36 cellular contexts compared by ENCODE assay signal in the genomic region with DNA sequence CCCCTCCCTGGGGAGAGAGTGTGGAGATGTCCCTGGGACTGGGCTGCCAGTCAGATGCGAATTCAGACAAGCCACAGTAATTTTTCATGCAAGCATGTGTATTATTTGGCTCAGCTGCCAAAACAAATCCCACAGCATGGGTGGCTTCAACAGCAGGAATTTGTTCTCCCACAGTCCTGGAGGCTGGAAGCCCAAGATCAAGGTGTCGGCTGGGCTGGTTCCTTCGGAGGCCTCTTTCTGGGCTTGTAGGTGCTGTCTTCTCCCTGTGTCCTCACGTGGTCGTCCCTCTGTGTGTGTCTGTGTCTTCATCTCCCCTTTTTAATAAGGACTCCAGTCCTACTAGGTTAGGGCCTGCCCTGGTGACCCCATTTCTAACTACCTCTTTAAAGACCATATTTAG.
"Had no signal": no experiment of that assay in that cellular context is flagged by ENCODE, and none has a peak within 500 bp of the region (broad histone marks: within the 10 kb centered on the region; RNA-seq: fewer than 3 reads in every experiment).

No MANE protein-coding gene starts in this region.

- H3K27ac ChIP-seq: body of pancreas, brain microvascular endothelial cell, breast epithelium, cardiac muscle cell, VCaP had no signal

- H3K27me3 ChIP-seq: body of pancreas, brain microvascular endothelial cell, cardiac muscle cell had no signal

- H3K4me1 ChIP-seq: breast epithelium had no signal

- H3K36me3 Mint-ChIP-seq: activated CD8-positive, alpha-beta memory T cell treated with anti-CD3 and anti-CD28 coated beads, Interleukin-2, amount 10 ng/mL, durations not matched to agents 7 days and 5 days; activated naive CD4-positive, alpha-beta T cell treated with anti-CD3 and anti-CD28 coated beads, Interleukin-2, amount 10 ng/mL, durations not matched to agents 7 days and 5 days; activated naive CD4-positive, alpha-beta T cell treated with anti-CD3 and anti-CD28 coated beads, Interleukin-2, amount 50 U/mL, for 24 hours; activated naive CD8-positive, alpha-beta T cell; activated naive CD8-positive, alpha-beta T cell treated with anti-CD3 and anti-CD28 coated beads, Interleukin-2, amount 10 ng/mL, durations not matched to agents 7 days and 5 days had no signal

- H3K27ac Mint-ChIP-seq: activated CD4-positive, alpha-beta memory T cell treated with anti-CD3 and anti-CD28 coated beads, Interleukin-2, amount 10 ng/mL, durations not matched to agents 7 days and 5 days; activated CD4-positive, alpha-beta T cell treated with anti-CD3 and anti-CD28 coated beads for 36 hours; activated CD4-positive, alpha-beta T cell treated with anti-CD3 and anti-CD28 coated beads, Interleukin-2, amount 10 ng/mL, durations not matched to agents 7 days and 5 days; activated CD8-positive, alpha-beta memory T cell treated with anti-CD3 and anti-CD28 coated beads, Interleukin-2, amount 10 ng/mL, durations not matched to agents 7 days and 5 days; activated CD8-positive, alpha-beta T cell treated with anti-CD3 and anti-CD28 coated beads, Interleukin-2, amount 10 ng/mL, durations not matched to agents 7 days and 5 days; activated naive CD4-positive, alpha-beta T cell treated with anti-CD3 and anti-CD28 coated beads, Interleukin-2, amount 10 ng/mL, durations not matched to agents 7 days and 5 days; activated naive CD8-positive, alpha-beta T cell; activated naive CD8-positive, alpha-beta T cell treated with anti-CD3 and anti-CD28 coated beads, Interleukin-2, amount 10 ng/mL, durations not matched to agents 7 days and 5 days; activated naive CD8-positive, alpha-beta T cell treated with anti-CD3 and anti-CD28 coated beads, Interleukin-2, amount 50 U/mL, for 24 hours; activated T-cell treated with anti-CD3 and anti-CD28 coated beads, Interleukin-2, amount 50 U/mL, for 24 hours; activated T-helper 2 cell treated with anti-CD3 and anti-CD28 coated beads, Interferon-gamma antibody, Interleukin-2, Interleukin-4, amounts not matched to agents 10 μg/mL and 5 μg/mL and 100 μg/mL, durations not matched to agents 14 hours and 24 hours and 36 hours; T-helper 1 cell treated with Interleukin-12 subunit alpha and Interleukin-12 subunit beta and Interleukin-4 antibody, amounts not matched to agents 30 μg/mL and 1 μg/mL, for 36 hours; T-helper 2 cell treated with Interferon-gamma antibody and Interleukin-4, amounts not matched to agents 5 μg/mL and 100 μg/mL, for 36 hours; WTC11 had no signal

- H3K36me3 ChIP-seq: brain microvascular endothelial cell, breast epithelium, cardiac muscle cell had no signal

- H3K4me1 Mint-ChIP-seq: activated CD4-positive, alpha-beta memory T cell treated with anti-CD3 and anti-CD28 coated beads, Interleukin-2, amount 10 ng/mL, durations not matched to agents 7 days and 5 days; activated CD4-positive, alpha-beta T cell treated with anti-CD3 and anti-CD28 coated beads for 36 hours; activated CD4-positive, alpha-beta T cell treated with anti-CD3 and anti-CD28 coated beads, Interleukin-2, amount 10 ng/mL, durations not matched to agents 7 days and 5 days; activated CD8-positive, alpha-beta memory T cell treated with anti-CD3 and anti-CD28 coated beads, Interleukin-2, amount 10 ng/mL, durations not matched to agents 7 days and 5 days; activated naive CD4-positive, alpha-beta T cell treated with anti-CD3 and anti-CD28 coated beads, Interleukin-2, amount 10 ng/mL, durations not matched to agents 7 days and 5 days; activated naive CD4-positive, alpha-beta T cell treated with anti-CD3 and anti-CD28 coated beads, Interleukin-2, amount 50 U/mL, for 24 hours; activated naive CD8-positive, alpha-beta T cell treated with anti-CD3 and anti-CD28 coated beads, Interleukin-2, amount 10 ng/mL, durations not matched to agents 7 days and 5 days; activated naive CD8-positive, alpha-beta T cell treated with anti-CD3 and anti-CD28 coated beads, Interleukin-2, amount 50 U/mL, for 24 hours; central memory CD8-positive, alpha-beta T cell; WTC11 had no signal

- H3K27me3 Mint-ChIP-seq: activated CD4-positive, alpha-beta memory T cell treated with anti-CD3 and anti-CD28 coated beads, Interleukin-2, amount 10 ng/mL, durations not matched to agents 7 days and 5 days; activated CD4-positive, alpha-beta T cell treated with anti-CD3 and anti-CD28 coated beads, Interleukin-2, amount 10 ng/mL, durations not matched to agents 7 days and 5 days; activated CD8-positive, alpha-beta memory T cell treated with anti-CD3 and anti-CD28 coated beads, Interleukin-2, amount 10 ng/mL, durations not matched to agents 7 days and 5 days; activated naive CD4-positive, alpha-beta T cell treated with anti-CD3 and anti-CD28 coated beads, Interleukin-2, amount 10 ng/mL, durations not matched to agents 7 days and 5 days; activated naive CD4-positive, alpha-beta T cell treated with anti-CD3 and anti-CD28 coated beads, Interleukin-2, amount 50 U/mL, for 24 hours; activated naive CD8-positive, alpha-beta T cell treated with anti-CD3 and anti-CD28 coated beads, Interleukin-2, amount 10 ng/mL, durations not matched to agents 7 days and 5 days had no signal

- DNase-seq: activated CD4-positive, alpha-beta memory T cell treated with anti-CD3 and anti-CD28 coated beads, Interleukin-2, amount 10 ng/mL, durations not matched to agents 7 days and 5 days; activated CD4-positive, alpha-beta T cell treated with anti-CD3 and anti-CD28 coated beads for 1 hour; activated CD4-positive, alpha-beta T cell treated with anti-CD3 and anti-CD28 coated beads for 36 hours; activated CD4-positive, alpha-beta T cell treated with anti-CD3 and anti-CD28 coated beads for 48 hours; activated CD4-positive, alpha-beta T cell treated with anti-CD3 and anti-CD28 coated beads, Interleukin-2, amount 10 ng/mL, durations not matched to agents 7 days and 5 days; activated CD4-positive, alpha-beta T cell treated with anti-CD3 and anti-CD28 coated beads, Interleukin-2, amount 50 U/mL, for 48 hours; activated CD4-positive, CD25-positive, alpha-beta regulatory T cell; activated CD8-positive, alpha-beta memory T cell treated with anti-CD3 and anti-CD28 coated beads for 24 hours; activated CD8-positive, alpha-beta memory T cell treated with anti-CD3 and anti-CD28 coated beads, Interleukin-2, amount 10 ng/mL, durations not matched to agents 7 days and 5 days; activated CD8-positive, alpha-beta memory T cell treated with anti-CD3 and anti-CD28 coated beads, Interleukin-2, amount 50 U/mL, for 48 hours; activated CD8-positive, alpha-beta T cell treated with anti-CD3 and anti-CD28 coated beads, Interleukin-2, amount 10 ng/mL, durations not matched to agents 7 days and 5 days; activated effector memory CD4-positive, alpha-beta T cell treated with Interleukin-2 at 50 U/mL for 16 hours; activated gamma-delta T cell; activated naive CD4-positive, alpha-beta T cell treated with anti-CD3 and anti-CD28 coated beads, Interleukin-2, amount 10 ng/mL, durations not matched to agents 7 days and 5 days; activated naive CD4-positive, alpha-beta T cell treated with Interleukin-2 at 50 U/mL for 16 hours; activated naive CD8-positive, alpha-beta T cell treated with anti-CD3 and anti-CD28 coated beads, Interleukin-2, amount 10 ng/mL, durations not matched to agents 7 days and 5 days; activated naive CD8-positive, alpha-beta T cell treated with anti-CD3 and anti-CD28 coated beads, Interleukin-2, amount 50 U/mL, for 24 hours; activated T-cell treated with anti-CD3 and anti-CD28 coated beads, Interleukin-2, amount 50 U/mL, for 24 hours; activated T-cell treated with anti-CD3 and anti-CD28 coated beads, Interleukin-2, amount 50 U/mL, for 48 hours; aorta; body of pancreas; brain microvascular endothelial cell; T-helper 1 cell; T-helper 2 cell; T-helper 9 cell had no signal

- H3K9me3 ChIP-seq: body of pancreas had no signal

- H3K4me3 Mint-ChIP-seq: activated CD4-positive, alpha-beta memory T cell treated with anti-CD3 and anti-CD28 coated beads, Interleukin-2, amount 10 ng/mL, durations not matched to agents 7 days and 5 days; activated CD4-positive, alpha-beta T cell treated with anti-CD3 and anti-CD28 coated beads for 36 hours; activated CD4-positive, alpha-beta T cell treated with anti-CD3 and anti-CD28 coated beads, Interleukin-2, amount 10 ng/mL, durations not matched to agents 7 days and 5 days; activated CD8-positive, alpha-beta memory T cell treated with anti-CD3 and anti-CD28 coated beads, Interleukin-2, amount 10 ng/mL, durations not matched to agents 7 days and 5 days; activated CD8-positive, alpha-beta T cell treated with anti-CD3 and anti-CD28 coated beads, Interleukin-2, amount 10 ng/mL, durations not matched to agents 7 days and 5 days; activated naive CD4-positive, alpha-beta T cell treated with anti-CD3 and anti-CD28 coated beads, Interleukin-2, amount 10 ng/mL, durations not matched to agents 7 days and 5 days; activated naive CD4-positive, alpha-beta T cell treated with anti-CD3 and anti-CD28 coated beads, Interleukin-2, amount 50 U/mL, for 24 hours; activated naive CD8-positive, alpha-beta T cell; activated naive CD8-positive, alpha-beta T cell treated with anti-CD3 and anti-CD28 coated beads, Interleukin-2, amount 10 ng/mL, durations not matched to agents 7 days and 5 days; activated naive CD8-positive, alpha-beta T cell treated with anti-CD3 and anti-CD28 coated beads, Interleukin-2, amount 50 U/mL, for 24 hours; activated T-cell treated with anti-CD3 and anti-CD28 coated beads, Interleukin-2, amount 50 U/mL, for 24 hours; central memory CD8-positive, alpha-beta T cell; T-helper 1 cell treated with Interleukin-12 subunit alpha and Interleukin-12 subunit beta and Interleukin-4 antibody, amounts not matched to agents 30 μg/mL and 1 μg/mL, for 36 hours; T-helper 2 cell treated with Interferon-gamma antibody and Interleukin-4, amounts not matched to agents 5 μg/mL and 100 μg/mL, for 36 hours; WTC11 had no signal

- ATAC-seq: activated CD4-positive, alpha-beta T cell treated with anti-CD3 and anti-CD28 coated beads for 36 hours; activated CD4-positive, CD25-positive, alpha-beta regulatory T cell treated with anti-CD3 and anti-CD28 coated beads, Interleukin-2, amount 50 U/mL, for 24 hours; activated CD8-positive, alpha-beta memory T cell treated with anti-CD3 and anti-CD28 coated beads, Interleukin-2, amount 10 ng/mL, durations not matched to agents 7 days and 5 days; activated CD8-positive, alpha-beta T cell treated with anti-CD3 and anti-CD28 coated beads, Interleukin-2, amount 10 ng/mL, durations not matched to agents 7 days and 5 days; activated naive CD8-positive, alpha-beta T cell treated with anti-CD3 and anti-CD28 coated beads, Interleukin-2, amount 50 U/mL, for 24 hours; body of pancreas; WTC11 had no signal

- H3K9me3 Mint-ChIP-seq: activated CD4-positive, alpha-beta memory T cell treated with anti-CD3 and anti-CD28 coated beads, Interleukin-2, amount 10 ng/mL, durations not matched to agents 7 days and 5 days; activated CD4-positive, alpha-beta T cell treated with anti-CD3 and anti-CD28 coated beads, Interleukin-2, amount 10 ng/mL, durations not matched to agents 7 days and 5 days; activated naive CD4-positive, alpha-beta T cell treated with anti-CD3 and anti-CD28 coated beads, Interleukin-2, amount 10 ng/mL, durations not matched to agents 7 days and 5 days; activated naive CD4-positive, alpha-beta T cell treated with anti-CD3 and anti-CD28 coated beads, Interleukin-2, amount 50 U/mL, for 24 hours; activated naive CD8-positive, alpha-beta T cell treated with anti-CD3 and anti-CD28 coated beads, Interleukin-2, amount 10 ng/mL, durations not matched to agents 7 days and 5 days; activated naive CD8-positive, alpha-beta T cell treated with anti-CD3 and anti-CD28 coated beads, Interleukin-2, amount 50 U/mL, for 24 hours; activated T-cell treated with anti-CD3 and anti-CD28 coated beads, Interleukin-2, amount 50 U/mL, for 24 hours; activated T-helper 2 cell treated with anti-CD3 and anti-CD28 coated beads, Interferon-gamma antibody, Interleukin-2, Interleukin-4, amounts not matched to agents 10 μg/mL and 5 μg/mL and 100 μg/mL, durations not matched to agents 14 hours and 24 hours and 36 hours; central memory CD8-positive, alpha-beta T cell; T-helper 1 cell treated with Interleukin-12 subunit alpha and Interleukin-12 subunit beta and Interleukin-4 antibody, amounts not matched to agents 30 μg/mL and 1 μg/mL, for 36 hours; T-helper 2 cell treated with Interferon-gamma antibody and Interleukin-4, amounts not matched to agents 5 μg/mL and 100 μg/mL, for 36 hours had no signal

- H3K4me3 ChIP-seq: body of pancreas, breast epithelium, cardiac muscle cell had no signal
